1 cellular context compared by ENCODE assay signal in genomic region chr12:69329669-69330428, GRCh38.
TF ChIP-seq lines count a peak whose summit lies in the region.

No MANE protein-coding gene starts in this region.

TF ChIP-seq in WTC11, 78 proteins besides CTCF, POLR2A, EP300 and RAD21 (continued from another document):
- TF ChIP-seq SP1 (CRISPR knock-in tag; conservative IDR thresholded peaks at IDR 0.05) (no peak), KAT7 (CRISPR knock-in tag; IDR thresholded peaks at IDR 0.05; ENCODE audit: borderline replicate concordance) (no peak), NR1H2 (CRISPR knock-in tag; IDR thresholded peaks at IDR 0.05) (no peak), ERG (CRISPR knock-in tag; IDR thresholded peaks at IDR 0.05) (no peak), ZNF263 (CRISPR knock-in tag; IDR thresholded peaks at IDR 0.05; ENCODE audit: low read depth) (no peak), PREB (CRISPR knock-in tag; IDR thresholded peaks at IDR 0.05; ENCODE audit: borderline replicate concordance) (no peak)
TF ChIP-seq in WTC11: peak in this region for 0.
